In genomic region chr12:69157023-69157655, GRCh38 we compare ENCODE assay signal across 8 cellular contexts.
DNase-seq lines count a peak whose midpoint lies in the region; ATAC-seq and TF ChIP-seq lines count a peak whose summit lies in the region.

No MANE protein-coding gene starts in this region.

- peak; percentile 78 for TF ChIP-seq CTCF in CD8-positive, alpha-beta T cell (IDR thresholded peaks at IDR 0.05)
- TF ChIP-seq CTCF in mesothelial cell of epicardium (IDR thresholded peaks at IDR 0.05; ENCODE audit: unreplicated experiment), result peak; percentile 69

- H3K36me3 Mint-ChIP-seq in CD8-positive, alpha-beta T cell, result no peaks in the 10 kb centered on the region
- H3K36me3 Mint-ChIP-seq in effector memory CD8-positive, alpha-beta T cell (ENCODE audit: insufficient read depth), result no peaks in the 10 kb centered on the region
- H3K36me3 Mint-ChIP-seq in mesothelial cell of epicardium, result no peaks in the 10 kb centered on the region

- H3K4me1 Mint-ChIP-seq in CD8-positive, alpha-beta T cell (ENCODE audit: low read depth), result peaks cover 19% of the 10 kb centered on the region
- H3K4me1 Mint-ChIP-seq in effector memory CD8-positive, alpha-beta T cell (ENCODE audit: low read depth in 2 of 2), result peaks cover 3 to 5% of the 10 kb centered on the region in 2 donors
- H3K4me1 Mint-ChIP-seq in mesothelial cell of epicardium, result peaks cover 8% of the 10 kb centered on the region

- intact Hi-C loops in CD8-positive, alpha-beta T cell (cut with DNase I, micrococcal nuclease), result loop anchor here (1.0 to 10.0 kb wide), 7 partner anchors 82 to 580 kb away; partner anchors contain the start of genes RAB3IP (in 2 of the 2), CCT2 (in 1 of the 2), CPSF6 (in 1 of the 2) and FRS2 (in 1 of the 2)

- H3K27ac Mint-ChIP-seq in CD8-positive, alpha-beta T cell, result no peak overlapping the region
- H3K27ac Mint-ChIP-seq in effector memory CD8-positive, alpha-beta T cell, result no peak overlapping the region
- H3K27ac Mint-ChIP-seq in mesothelial cell of epicardium, result no peak overlapping the region

- peak; percentile 97 for ATAC-seq in CD8-positive, alpha-beta T cell
- ATAC-seq in GM19397 (IDR thresholded peaks at IDR 0.05; ENCODE audit: unreplicated experiment) (peak; percentile 95), HG03469 (IDR thresholded peaks at IDR 0.05; ENCODE audit: unreplicated experiment) (peak; percentile 88)
- peak; percentile 96 for ATAC-seq in effector memory CD8-positive, alpha-beta T cell (replicated peaks)

- H3K4me3 ChIP-seq in CD8-positive, alpha-beta T cell (ENCODE audit: low read depth, low read length), result no peak overlapping the region

- H3K27me3 ChIP-seq in CD8-positive, alpha-beta T cell (ENCODE audit: insufficient read depth, low read length), result no peaks in the 10 kb centered on the region

- no peak overlapping the region for H3K27ac ChIP-seq in CD8-positive, alpha-beta T cell (ENCODE audit: low read depth, low read length)

- DNase-seq in CD8-positive, alpha-beta T cell, result peak; percentile 78 to 93 (median 84)
- peak; percentile 73 for DNase-seq in NK-92 treated with Interleukin-12 subunit alpha and Interleukin-12 subunit beta, amount 100 ng/mL, for 24 hours (lab: John Stamatoyannopoulos, UW)
- peak; percentile 54 to 81 for DNase-seq in activated CD8-positive, alpha-beta memory T cell treated with anti-CD3 and anti-CD28 coated beads for 1 hour (ENCODE audit: extremely low read depth in 1 of 2, low read depth in 1 of 2)
- peak; percentile 90 to 91 (median 90) for DNase-seq in effector memory CD8-positive, alpha-beta T cell
- peak; percentile 63 to 90 for DNase-seq in mesothelial cell of epicardium (ENCODE audit: low spot score in 2 of 2, unreplicated experiment in 2 of 2)
- DNase-seq in stimulated activated CD8-positive, alpha-beta memory T cell treated with anti-CD3 and anti-CD28 coated beads, Interleukin-4, amount 100 ng/mL, for 24 hours (ENCODE audit: low read depth), result peak; percentile 90

- H3K36me3 ChIP-seq in CD8-positive, alpha-beta T cell (ENCODE audit: insufficient read depth, low read length), result no peaks in the 10 kb centered on the region

- H3K9me3 Mint-ChIP-seq in CD8-positive, alpha-beta T cell, result no peaks in the 10 kb centered on the region
- no peaks in the 10 kb centered on the region for H3K9me3 Mint-ChIP-seq in effector memory CD8-positive, alpha-beta T cell
- H3K9me3 Mint-ChIP-seq in mesothelial cell of epicardium, result no peaks in the 10 kb centered on the region

- H3K9me3 ChIP-seq in CD8-positive, alpha-beta T cell (ENCODE audit: low read length), result no peaks in the 10 kb centered on the region

- peaks cover 7% of the 10 kb centered on the region for H3K27me3 Mint-ChIP-seq in CD8-positive, alpha-beta T cell (ENCODE audit: low read depth)
- no peaks in the 10 kb centered on the region for H3K27me3 Mint-ChIP-seq in effector memory CD8-positive, alpha-beta T cell
- H3K27me3 Mint-ChIP-seq in mesothelial cell of epicardium (ENCODE audit: low read depth), result no peaks in the 10 kb centered on the region

- peaks cover 9% of the 10 kb centered on the region for H3K4me1 ChIP-seq in CD8-positive, alpha-beta T cell (ENCODE audit: insufficient read depth, low read length)

- H3K4me3 Mint-ChIP-seq in CD8-positive, alpha-beta T cell, result peak overlapping the region; percentile 65
- H3K4me3 Mint-ChIP-seq in effector memory CD8-positive, alpha-beta T cell, result peak overlapping the region; percentile 58 to 60
- no peak overlapping the region for H3K4me3 Mint-ChIP-seq in mesothelial cell of epicardium

- POLR2A ChIA-PET in CD8-positive, alpha-beta T cell (lab: Charles Lee), result interaction anchor here (0.6 to 2.3 kb wide), 5 partner anchors 18 to 101 kb away, joined by 3 to 6 read pairs (median 3); no protein-coding TSS in a partner anchor

- CTCF ChIA-PET in CD8-positive, alpha-beta T cell (lab: Charles Lee), result interaction anchor here (0.6 to 9.6 kb wide), 31 partner anchors 8 to 476 kb away, joined by 3 to 132 read pairs (median 4); no protein-coding TSS in a partner anchor
